Comparison of ENCODE assay signal across 34 cellular contexts in the genomic region with DNA sequence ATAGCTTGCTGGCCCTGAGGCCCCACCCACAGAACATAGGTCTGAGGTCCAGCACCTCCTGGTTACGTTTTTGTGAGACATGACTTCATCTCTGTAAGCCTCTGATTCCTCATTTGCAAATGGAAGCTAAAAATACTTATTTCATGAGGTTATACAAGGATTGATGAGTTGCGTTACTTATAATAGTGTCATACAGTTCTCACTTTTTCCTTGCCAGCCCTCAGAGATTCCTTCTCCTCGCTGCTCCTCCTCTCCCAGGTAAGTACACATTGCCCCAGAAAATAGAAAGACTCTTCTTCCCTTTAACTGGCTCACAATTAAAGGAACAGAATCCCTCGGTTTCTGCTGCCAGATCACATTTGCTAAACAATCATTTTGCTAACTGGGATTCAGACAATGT.
"Had no signal": no experiment of that assay in that cellular context is flagged by ENCODE, and none has a peak within 500 bp of the region (broad histone marks: within the 10 kb centered on the region; RNA-seq: fewer than 3 reads in every experiment).

No MANE protein-coding gene starts in this region.

- H3K27me3 ChIP-seq: adrenal gland, body of pancreas, brain microvascular endothelial cell had no signal

- H3K27ac Mint-ChIP-seq: activated CD4-positive, alpha-beta memory T cell treated with anti-CD3 and anti-CD28 coated beads, Interleukin-2, amount 10 ng/mL, durations not matched to agents 7 days and 5 days; activated CD4-positive, alpha-beta T cell treated with anti-CD3 and anti-CD28 coated beads for 36 hours; activated CD4-positive, alpha-beta T cell treated with anti-CD3 and anti-CD28 coated beads, Interleukin-2, amount 10 ng/mL, durations not matched to agents 7 days and 5 days; activated CD8-positive, alpha-beta memory T cell treated with anti-CD3 and anti-CD28 coated beads, Interleukin-2, amount 10 ng/mL, durations not matched to agents 7 days and 5 days; activated CD8-positive, alpha-beta T cell treated with anti-CD3 and anti-CD28 coated beads, Interleukin-2, amount 10 ng/mL, durations not matched to agents 7 days and 5 days; activated naive CD4-positive, alpha-beta T cell treated with anti-CD3 and anti-CD28 coated beads, Interleukin-2, amount 50 U/mL, for 72 hours; activated naive CD8-positive, alpha-beta T cell treated with anti-CD3 and anti-CD28 coated beads for 36 hours; activated T-cell treated with anti-CD3 and anti-CD28 coated beads, Interleukin-2, amount 50 U/mL, for 24 hours; activated T-helper 2 cell treated with anti-CD3 and anti-CD28 coated beads, Interferon-gamma antibody, Interleukin-2, Interleukin-4, amounts not matched to agents 10 μg/mL and 5 μg/mL and 100 μg/mL, durations not matched to agents 14 hours and 24 hours and 36 hours; T-helper 1 cell treated with Interleukin-12 subunit alpha and Interleukin-12 subunit beta and Interleukin-4 antibody, amounts not matched to agents 30 μg/mL and 1 μg/mL, for 36 hours; T-helper 2 cell treated with Interferon-gamma antibody and Interleukin-4, amounts not matched to agents 5 μg/mL and 100 μg/mL, for 36 hours; WTC11 had no signal

- H3K27me3 Mint-ChIP-seq: activated CD4-positive, alpha-beta T cell treated with anti-CD3 and anti-CD28 coated beads for 36 hours; activated CD4-positive, alpha-beta T cell treated with anti-CD3 and anti-CD28 coated beads, Interleukin-2, amount 10 ng/mL, durations not matched to agents 7 days and 5 days; activated CD8-positive, alpha-beta memory T cell treated with anti-CD3 and anti-CD28 coated beads, Interleukin-2, amount 10 ng/mL, durations not matched to agents 7 days and 5 days; activated naive CD8-positive, alpha-beta T cell treated with anti-CD3 and anti-CD28 coated beads for 36 hours; activated T-cell treated with anti-CD3 and anti-CD28 coated beads, Interleukin-2, amount 50 U/mL, for 24 hours had no signal

- H3K9me3 ChIP-seq: adrenal gland, body of pancreas, breast epithelium had no signal

- H3K36me3 ChIP-seq: adrenal gland, brain microvascular endothelial cell, breast epithelium, WERI-Rb-1 had no signal

- H3K36me3 Mint-ChIP-seq: activated CD8-positive, alpha-beta memory T cell treated with anti-CD3 and anti-CD28 coated beads, Interleukin-2, amount 10 ng/mL, durations not matched to agents 7 days and 5 days; activated naive CD4-positive, alpha-beta T cell treated with anti-CD3 and anti-CD28 coated beads, Interleukin-2, amount 50 U/mL, for 72 hours; activated naive CD8-positive, alpha-beta T cell treated with anti-CD3 and anti-CD28 coated beads for 36 hours; WTC11 had no signal

- H3K4me1 ChIP-seq: adrenal gland, body of pancreas, breast epithelium had no signal

- H3K4me3 ChIP-seq: adrenal gland, body of pancreas, breast epithelium had no signal

- H3K9me3 Mint-ChIP-seq: activated CD4-positive, alpha-beta memory T cell treated with anti-CD3 and anti-CD28 coated beads, Interleukin-2, amount 10 ng/mL, durations not matched to agents 7 days and 5 days; activated CD4-positive, alpha-beta T cell treated with anti-CD3 and anti-CD28 coated beads, Interleukin-2, amount 10 ng/mL, durations not matched to agents 7 days and 5 days; activated naive CD4-positive, alpha-beta T cell treated with anti-CD3 and anti-CD28 coated beads, Interleukin-2, amount 50 U/mL, for 72 hours; activated naive CD8-positive, alpha-beta T cell treated with anti-CD3 and anti-CD28 coated beads for 36 hours; activated T-cell treated with anti-CD3 and anti-CD28 coated beads, Interleukin-2, amount 50 U/mL, for 24 hours; activated T-helper 2 cell treated with anti-CD3 and anti-CD28 coated beads, Interferon-gamma antibody, Interleukin-2, Interleukin-4, amounts not matched to agents 10 μg/mL and 5 μg/mL and 100 μg/mL, durations not matched to agents 14 hours and 24 hours and 36 hours; T-helper 1 cell treated with Interleukin-12 subunit alpha and Interleukin-12 subunit beta and Interleukin-4 antibody, amounts not matched to agents 30 μg/mL and 1 μg/mL, for 36 hours; T-helper 2 cell treated with Interferon-gamma antibody and Interleukin-4, amounts not matched to agents 5 μg/mL and 100 μg/mL, for 36 hours; WTC11 had no signal

- H3K4me1 Mint-ChIP-seq: WTC11 had no signal

- H3K27ac ChIP-seq: adrenal gland, body of pancreas, brain microvascular endothelial cell, breast epithelium, WERI-Rb-1 had no signal

- DNase-seq: activated CD4-positive, alpha-beta memory T cell treated with anti-CD3 and anti-CD28 coated beads, Interleukin-2, amount 10 ng/mL, durations not matched to agents 7 days and 5 days; activated CD4-positive, alpha-beta T cell treated with anti-CD3 and anti-CD28 coated beads for 1 hour; activated CD4-positive, alpha-beta T cell treated with anti-CD3 and anti-CD28 coated beads for 36 hours; activated CD4-positive, alpha-beta T cell treated with anti-CD3 and anti-CD28 coated beads for 48 hours; activated CD4-positive, alpha-beta T cell treated with anti-CD3 and anti-CD28 coated beads, Interleukin-2, amount 10 ng/mL, durations not matched to agents 7 days and 5 days; activated CD4-positive, alpha-beta T cell treated with anti-CD3 and anti-CD28 coated beads, Interleukin-2, amount 50 U/mL, for 48 hours; activated CD4-positive, CD25-positive, alpha-beta regulatory T cell; activated CD8-positive, alpha-beta memory T cell treated with anti-CD3 and anti-CD28 coated beads for 24 hours; activated CD8-positive, alpha-beta memory T cell treated with anti-CD3 and anti-CD28 coated beads, Interleukin-2, amount 10 ng/mL, durations not matched to agents 7 days and 5 days; activated CD8-positive, alpha-beta memory T cell treated with anti-CD3 and anti-CD28 coated beads, Interleukin-2, amount 50 U/mL, for 48 hours; activated CD8-positive, alpha-beta T cell treated with anti-CD3 and anti-CD28 coated beads, Interleukin-2, amount 10 ng/mL, durations not matched to agents 7 days and 5 days; activated effector memory CD4-positive, alpha-beta T cell treated with Interleukin-2 at 50 U/mL for 16 hours; activated gamma-delta T cell; activated naive CD4-positive, alpha-beta T cell treated with anti-CD3 and anti-CD28 coated beads, Interleukin-2, amount 50 U/mL, for 16 hours; activated naive CD4-positive, alpha-beta T cell treated with Interleukin-2 at 50 U/mL for 16 hours; activated naive CD8-positive, alpha-beta T cell treated with anti-CD3 and anti-CD28 coated beads for 36 hours; activated T-cell treated with anti-CD3 and anti-CD28 coated beads, Interleukin-2, amount 50 U/mL, for 24 hours; activated T-cell treated with anti-CD3 and anti-CD28 coated beads, Interleukin-2, amount 50 U/mL, for 48 hours; amniotic stem cell; aorta; body of pancreas; brain microvascular endothelial cell; central memory CD4-positive, alpha-beta T cell; T-helper 1 cell; T-helper 2 cell; T-helper 9 cell; WERI-Rb-1 had no signal

- H3K4me3 Mint-ChIP-seq: activated CD4-positive, alpha-beta memory T cell treated with anti-CD3 and anti-CD28 coated beads, Interleukin-2, amount 10 ng/mL, durations not matched to agents 7 days and 5 days; activated CD4-positive, alpha-beta T cell treated with anti-CD3 and anti-CD28 coated beads for 36 hours; activated CD4-positive, alpha-beta T cell treated with anti-CD3 and anti-CD28 coated beads, Interleukin-2, amount 10 ng/mL, durations not matched to agents 7 days and 5 days; activated CD8-positive, alpha-beta memory T cell treated with anti-CD3 and anti-CD28 coated beads, Interleukin-2, amount 10 ng/mL, durations not matched to agents 7 days and 5 days; activated CD8-positive, alpha-beta T cell treated with anti-CD3 and anti-CD28 coated beads, Interleukin-2, amount 10 ng/mL, durations not matched to agents 7 days and 5 days; activated naive CD8-positive, alpha-beta T cell treated with anti-CD3 and anti-CD28 coated beads for 36 hours; activated T-cell treated with anti-CD3 and anti-CD28 coated beads, Interleukin-2, amount 50 U/mL, for 24 hours; T-helper 1 cell treated with Interleukin-12 subunit alpha and Interleukin-12 subunit beta and Interleukin-4 antibody, amounts not matched to agents 30 μg/mL and 1 μg/mL, for 36 hours; T-helper 2 cell treated with Interferon-gamma antibody and Interleukin-4, amounts not matched to agents 5 μg/mL and 100 μg/mL, for 36 hours; WTC11 had no signal
